In the genomic region with DNA sequence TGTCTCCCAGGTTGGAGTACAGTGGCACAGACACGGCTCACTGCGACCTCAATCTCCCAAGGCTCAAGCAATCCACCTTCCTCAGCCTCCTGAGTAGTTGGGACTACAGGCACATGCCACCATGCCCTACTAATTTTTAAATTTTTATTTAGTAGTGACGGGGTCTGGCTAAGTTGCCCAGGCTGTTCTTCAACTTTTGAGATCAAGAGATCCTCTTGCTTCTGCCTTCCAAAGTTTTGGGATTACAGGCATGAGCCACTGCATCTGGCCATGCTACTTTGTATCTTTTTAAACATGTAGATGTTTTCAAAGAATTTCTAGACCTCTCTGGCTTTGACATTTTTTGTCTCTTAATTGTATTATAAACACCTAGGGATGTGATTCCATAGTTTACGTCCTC, we compare ENCODE assay signal across 9 cellular contexts. TPM values are rescaled to one million over a fixed set of nuclear protein-coding genes. Genes with fewer than 3 reads are reported as not detected.
DNase-seq lines count a peak whose midpoint lies in the region; ATAC-seq, FAIRE-seq and TF ChIP-seq lines count a peak whose summit lies in the region.
"Had no signal": no experiment of that assay in that cellular context is flagged by ENCODE, and none has a peak within 500 bp of the region (broad histone marks: within the 10 kb centered on the region; RNA-seq: fewer than 3 reads in every experiment).

No MANE protein-coding gene starts in this region.

- POLR2A ChIA-PET in activated CD4-positive, alpha-beta memory T cell treated with anti-CD3 and anti-CD28 coated beads, Interleukin-2, amount 10 ng/mL, durations not matched to agents 7 days and 5 days (lab: Charles Lee) = interaction anchor here (0.8 to 5.2 kb wide), 8 partner anchors 20 to 615 kb away, joined by 3 to 45 read pairs (median 8); partner anchors contain the start of genes FUCA2, HIVEP2 and LTV1

- no peaks in the 10 kb centered on the region for H3K36me3 ChIP-seq in kidney (ENCODE audit: control insufficient read depth in 1 of 2, insufficient read depth in 2 of 2, low read length in 2 of 2)

- intact Hi-C loops in kidney (cut with DNase I) = no loop called here

- H3K27me3 Mint-ChIP-seq in stimulated activated naive CD8-positive, alpha-beta T cell treated with anti-CD3 and anti-CD28 coated beads, Interleukin-15, Interleukin-2, amounts not matched to agents 100 ng/mL and 50 ng/mL, for 24 hours = no peaks in the 10 kb centered on the region
- no peaks in the 10 kb centered on the region for H3K27me3 Mint-ChIP-seq in activated CD4-positive, alpha-beta memory T cell treated with anti-CD3 and anti-CD28 coated beads, Interleukin-2, amount 10 ng/mL, durations not matched to agents 7 days and 5 days

- no peak for FAIRE-seq in kidney (lab: Jason Lieb, UNC)
- FAIRE-seq in frontal cortex (lab: Jason Lieb, UNC) = no peak

- H3K36me3 Mint-ChIP-seq in stimulated activated naive CD8-positive, alpha-beta T cell treated with anti-CD3 and anti-CD28 coated beads, Interleukin-15, Interleukin-2, amounts not matched to agents 100 ng/mL and 50 ng/mL, for 24 hours (ENCODE audit: low read depth) = peaks cover 37% of the 10 kb centered on the region
- H3K36me3 Mint-ChIP-seq in activated CD4-positive, alpha-beta memory T cell treated with anti-CD3 and anti-CD28 coated beads, Interleukin-2, amount 10 ng/mL, durations not matched to agents 7 days and 5 days (ENCODE audit: low read depth) = peaks cover 8% of the 10 kb centered on the region

- peak overlapping the region; percentile 99 for H3K4me3 Mint-ChIP-seq in stimulated activated naive CD8-positive, alpha-beta T cell treated with anti-CD3 and anti-CD28 coated beads, Interleukin-15, Interleukin-2, amounts not matched to agents 100 ng/mL and 50 ng/mL, for 24 hours
- H3K4me3 Mint-ChIP-seq in activated CD4-positive, alpha-beta memory T cell treated with anti-CD3 and anti-CD28 coated beads, Interleukin-2, amount 10 ng/mL, durations not matched to agents 7 days and 5 days = peak overlapping the region; percentile 92

- peak overlapping the region; percentile 89 to 98 for H3K4me3 ChIP-seq in kidney (ENCODE audit: low read length in 2 of 2)

- no peak for ATAC-seq in stimulated activated naive CD8-positive, alpha-beta T cell treated with anti-CD3 and anti-CD28 coated beads, Interleukin-15, Interleukin-2, amounts not matched to agents 100 U/mL and 50 U/mL, for 24 hours

- peak overlapping the region; percentile 98 for H3K27ac Mint-ChIP-seq in stimulated activated naive CD8-positive, alpha-beta T cell treated with anti-CD3 and anti-CD28 coated beads, Interleukin-15, Interleukin-2, amounts not matched to agents 100 ng/mL and 50 ng/mL, for 24 hours
- no peak overlapping the region for H3K27ac Mint-ChIP-seq in activated CD4-positive, alpha-beta memory T cell treated with anti-CD3 and anti-CD28 coated beads, Interleukin-2, amount 10 ng/mL, durations not matched to agents 7 days and 5 days

- no peak for TF ChIP-seq CTCF in kidney (IDR thresholded peaks at IDR 0.05; ENCODE audit: borderline replicate concordance, extremely low read depth, insufficient read depth)

- peaks cover 3 to 7% of the 10 kb centered on the region in 2 donors for H3K4me1 ChIP-seq in kidney (ENCODE audit: control insufficient read depth in 1 of 2, insufficient read depth in 1 of 2, low read depth in 1 of 2, low read length in 2 of 2)

- peak overlapping the region in 1 of 2 donors; percentile 80 for H3K9ac ChIP-seq in kidney (ENCODE audit: low read length in 2 of 2)

- CTCF ChIA-PET in activated CD4-positive, alpha-beta memory T cell treated with anti-CD3 and anti-CD28 coated beads, Interleukin-2, amount 10 ng/mL, durations not matched to agents 7 days and 5 days (lab: Charles Lee) = interaction anchor here (0.9 kb wide), 1 partner anchor 21 kb away, joined by 3 read pairs; no protein-coding TSS in a partner anchor

- H3K9me3 Mint-ChIP-seq in stimulated activated naive CD8-positive, alpha-beta T cell treated with anti-CD3 and anti-CD28 coated beads, Interleukin-15, Interleukin-2, amounts not matched to agents 100 ng/mL and 50 ng/mL, for 24 hours = no peaks in the 10 kb centered on the region
- H3K9me3 Mint-ChIP-seq in activated CD4-positive, alpha-beta memory T cell treated with anti-CD3 and anti-CD28 coated beads, Interleukin-2, amount 10 ng/mL, durations not matched to agents 7 days and 5 days = no peaks in the 10 kb centered on the region

- H3K27ac ChIP-seq in kidney (ENCODE audit: low read depth in 2 of 2, low read length in 2 of 2) = no peak overlapping the region

- no peak for DNase-seq in stimulated activated naive CD8-positive, alpha-beta T cell treated with anti-CD3 and anti-CD28 coated beads, Interleukin-15, Interleukin-2, amounts not matched to agents 100 U/mL and 50 U/mL, for 24 hours
- DNase-seq in activated CD4-positive, alpha-beta memory T cell treated with anti-CD3 and anti-CD28 coated beads, Interleukin-2, amount 10 ng/mL, durations not matched to agents 7 days and 5 days = no peak
- no peak for DNase-seq in kidney
- no peak for DNase-seq in NCI-H1930 (lab: John Stamatoyannopoulos, UW)
- DNase-seq in hepatic stellate cell (ENCODE audit: low spot score) = no peak
- DNase-seq in frontal cortex (ENCODE audit: low spot score in 2 of 2) = no peak
- no peak for DNase-seq in NCI-H1105 (lab: John Stamatoyannopoulos, UW)
- DNase-seq: DMS153 had no signal

- no peaks in the 10 kb centered on the region for H3K9me3 ChIP-seq in kidney (ENCODE audit: control insufficient read depth in 1 of 2, low read length in 2 of 2)

- H3K4me1 Mint-ChIP-seq in stimulated activated naive CD8-positive, alpha-beta T cell treated with anti-CD3 and anti-CD28 coated beads, Interleukin-15, Interleukin-2, amounts not matched to agents 100 ng/mL and 50 ng/mL, for 24 hours (ENCODE audit: low read depth) = peaks cover 50% of the 10 kb centered on the region
- peaks cover 38% of the 10 kb centered on the region for H3K4me1 Mint-ChIP-seq in activated CD4-positive, alpha-beta memory T cell treated with anti-CD3 and anti-CD28 coated beads, Interleukin-2, amount 10 ng/mL, durations not matched to agents 7 days and 5 days

RNA-seq across cellular contexts. Expression of gene ADAT2, which starts 1.4 kb away (rescaled TPM):
- total RNA-seq in activated CD4-positive, alpha-beta memory T cell treated with anti-CD3 and anti-CD28 coated beads, Interleukin-2, amount 10 ng/mL, durations not matched to agents 7 days and 5 days = 10 to 100 TPM; 19.4 to 20.1 TPM
- total RNA-seq in kidney = 6.9 TPM
- 4.6 TPM for polyA plus RNA-seq in kidney (ENCODE audit: insufficient read depth, low read depth, low replicate concordance)
- 4.5 TPM for total RNA-seq in frontal cortex

RNA-seq across cellular contexts. Expression of gene PEX3, which starts 1.5 kb away (rescaled TPM):
- 10 to 100 TPM; 14.1 to 15.9 TPM for total RNA-seq in activated CD4-positive, alpha-beta memory T cell treated with anti-CD3 and anti-CD28 coated beads, Interleukin-2, amount 10 ng/mL, durations not matched to agents 7 days and 5 days
- total RNA-seq in kidney (28.6 TPM), frontal cortex (33.8 TPM)
- 31.7 TPM for polyA plus RNA-seq in kidney (ENCODE audit: insufficient read depth, low read depth, low replicate concordance)
